In genomic region chr12:112479413-112479812, GRCh38 we compare ENCODE assay signal across 20 cellular contexts.
A peak's percentile ranks its signal among the peaks of the same experiment; 100 is the strongest.
DNase-seq lines count a peak whose midpoint lies in the region; ATAC-seq and TF ChIP-seq lines count a peak whose summit lies in the region.
"Had no signal": no experiment of that assay in that cellular context is flagged by ENCODE, and none has a peak within 500 bp of the region (broad histone marks: within the 10 kb centered on the region; RNA-seq: fewer than 3 reads in every experiment).

No MANE protein-coding gene starts in this region.

- no peak overlapping the region for H3K27ac ChIP-seq in HEK293 (ENCODE audit: extremely low read depth, low read depth, low read length)
- no peak overlapping the region for H3K27ac ChIP-seq in osteoblast (ENCODE audit: low read depth, low read length)
- H3K27ac ChIP-seq: 22Rv1; A549; BLaER1 treated with 17β-estradiol and CSF1 and Interleukin-3, amounts not matched to agents 10 nM and 100 nM; C4-2B had no signal

- H4K20me1 ChIP-seq in osteoblast (ENCODE audit: insufficient read depth, low read length) = no peaks in the 10 kb centered on the region

- no peaks in the 10 kb centered on the region for H3K9me3 Mint-ChIP-seq in activated CD4-positive, alpha-beta T cell treated with anti-CD3 and anti-CD28 coated beads, Interleukin-2, amount 10 ng/mL, durations not matched to agents 7 days and 5 days
- H3K9me3 Mint-ChIP-seq in activated T-helper 17 cell treated with anti-CD3 and anti-CD28 coated beads, Interleukin-2, amount 50 U/mL, for 72 hours = no peaks in the 10 kb centered on the region
- H3K9me3 Mint-ChIP-seq in T-helper 2 cell treated with Interferon-gamma antibody and Interleukin-4, amounts not matched to agents 5 μg/mL and 100 μg/mL, for 36 hours = peaks cover 3% of the 10 kb centered on the region
- H3K9me3 Mint-ChIP-seq: CD4-positive, alpha-beta T cell; CD8-positive, alpha-beta T cell had no signal

- H3K36me3 ChIP-seq in HEK293 (ENCODE audit: control insufficient read depth in 2 of 2, insufficient read depth in 1 of 2, low read length in 2 of 2) (peaks cover 48 to 99% of the 10 kb centered on the region in 2 experiments), osteoblast (ENCODE audit: insufficient read depth, low read length) (peaks cover 60% of the 10 kb centered on the region)

- TF ChIP-seq CTCF in HEK293 (tag by site-specific recombination; IDR thresholded peaks at IDR 0.05) = no peak
- no peak for TF ChIP-seq CTCF in osteoblast (IDR thresholded peaks at IDR 0.05; ENCODE audit: extremely low read depth, low read depth, low read length)

- H3K4me3 ChIP-seq in HEK293 (ENCODE audit: low read depth, low read length) (no peak overlapping the region), osteoblast (ENCODE audit: insufficient read depth, low read length) (no peak overlapping the region)
- H3K4me3 ChIP-seq: A549; BLaER1 treated with 17β-estradiol and CSF1 and Interleukin-3, amounts not matched to agents 10 nM and 100 nM had no signal

- no peak overlapping the region for H3K4me3 Mint-ChIP-seq in activated CD4-positive, alpha-beta T cell treated with anti-CD3 and anti-CD28 coated beads, Interleukin-2, amount 10 ng/mL, durations not matched to agents 7 days and 5 days
- no peak overlapping the region for H3K4me3 Mint-ChIP-seq in activated T-helper 17 cell treated with anti-CD3 and anti-CD28 coated beads, Interleukin-2, amount 50 U/mL, for 72 hours
- no peak overlapping the region for H3K4me3 Mint-ChIP-seq in T-helper 2 cell treated with Interferon-gamma antibody and Interleukin-4, amounts not matched to agents 5 μg/mL and 100 μg/mL, for 36 hours
- H3K4me3 Mint-ChIP-seq: B cell; CD4-positive, alpha-beta T cell; CD8-positive, alpha-beta T cell had no signal

- CTCF ChIA-PET in activated CD4-positive, alpha-beta T cell treated with anti-CD3 and anti-CD28 coated beads, Interleukin-2, amount 10 ng/mL, durations not matched to agents 7 days and 5 days (lab: Charles Lee) = no interaction called here
- CTCF ChIA-PET in HEK293 (lab: Yijun Ruan, JAX) = interaction anchor here (0.6 kb wide), 1 partner anchor 74 kb away, joined by 3 read pairs; no protein-coding TSS in a partner anchor

- peaks cover 8% of the 10 kb centered on the region for H3K79me2 ChIP-seq in osteoblast (ENCODE audit: insufficient read depth, low read length)

- H3K4me2 ChIP-seq in osteoblast (ENCODE audit: insufficient read depth, low read length) = no peak overlapping the region
- H3K4me2 ChIP-seq: A549; BLaER1 treated with 17β-estradiol and CSF1 and Interleukin-3, amounts not matched to agents 10 nM and 100 nM had no signal

- H2AFZ ChIP-seq in osteoblast (ENCODE audit: low read length) = no peak overlapping the region

- no peaks in the 10 kb centered on the region for H3K4me1 Mint-ChIP-seq in activated CD4-positive, alpha-beta T cell treated with anti-CD3 and anti-CD28 coated beads, Interleukin-2, amount 10 ng/mL, durations not matched to agents 7 days and 5 days
- peaks cover 4% of the 10 kb centered on the region for H3K4me1 Mint-ChIP-seq in activated T-helper 17 cell treated with anti-CD3 and anti-CD28 coated beads, Interleukin-2, amount 50 U/mL, for 72 hours
- no peaks in the 10 kb centered on the region for H3K4me1 Mint-ChIP-seq in T-helper 2 cell treated with Interferon-gamma antibody and Interleukin-4, amounts not matched to agents 5 μg/mL and 100 μg/mL, for 36 hours (ENCODE audit: low read depth)
- H3K4me1 Mint-ChIP-seq: B cell had no signal

- no peaks in the 10 kb centered on the region for H3K4me1 ChIP-seq in HEK293 (ENCODE audit: control insufficient read depth, insufficient read depth, low read length)
- H3K4me1 ChIP-seq in osteoblast (ENCODE audit: insufficient read depth, low read length) = no peaks in the 10 kb centered on the region
- H3K4me1 ChIP-seq: A549; BLaER1 treated with 17β-estradiol and CSF1 and Interleukin-3, amounts not matched to agents 10 nM and 100 nM; Caco-2 had no signal

- H3K27me3 Mint-ChIP-seq in activated CD4-positive, alpha-beta T cell treated with anti-CD3 and anti-CD28 coated beads, Interleukin-2, amount 10 ng/mL, durations not matched to agents 7 days and 5 days = no peaks in the 10 kb centered on the region
- no peaks in the 10 kb centered on the region for H3K27me3 Mint-ChIP-seq in activated T-helper 17 cell treated with anti-CD3 and anti-CD28 coated beads, Interleukin-2, amount 50 U/mL, for 72 hours
- no peaks in the 10 kb centered on the region for H3K27me3 Mint-ChIP-seq in T-helper 2 cell treated with Interferon-gamma antibody and Interleukin-4, amounts not matched to agents 5 μg/mL and 100 μg/mL, for 36 hours (ENCODE audit: low read depth)
- H3K27me3 Mint-ChIP-seq: B cell; CD4-positive, alpha-beta T cell had no signal

- ATAC-seq in activated T-helper 17 cell treated with anti-CD3 and anti-CD28 coated beads, Interleukin-2, amount 50 U/mL, for 72 hours (replicated peaks) = no peak
- ATAC-seq: A549; CD8-positive, alpha-beta T cell had no signal

- no peaks in the 10 kb centered on the region for H3K27me3 ChIP-seq in osteoblast (ENCODE audit: insufficient read depth, low read length)
- H3K27me3 ChIP-seq: BLaER1 treated with 17β-estradiol and CSF1 and Interleukin-3, amounts not matched to agents 10 nM and 100 nM had no signal

- peak overlapping the region; percentile 6 for H3K27ac Mint-ChIP-seq in activated CD4-positive, alpha-beta T cell treated with anti-CD3 and anti-CD28 coated beads, Interleukin-2, amount 10 ng/mL, durations not matched to agents 7 days and 5 days
- H3K27ac Mint-ChIP-seq in activated T-helper 17 cell treated with anti-CD3 and anti-CD28 coated beads, Interleukin-2, amount 50 U/mL, for 72 hours = peak overlapping the region; percentile 36
- no peak overlapping the region for H3K27ac Mint-ChIP-seq in T-helper 2 cell treated with Interferon-gamma antibody and Interleukin-4, amounts not matched to agents 5 μg/mL and 100 μg/mL, for 36 hours
- H3K27ac Mint-ChIP-seq: B cell; CD4-positive, alpha-beta T cell; CD8-positive, alpha-beta T cell had no signal

- H3K36me3 Mint-ChIP-seq in activated CD4-positive, alpha-beta T cell treated with anti-CD3 and anti-CD28 coated beads, Interleukin-2, amount 10 ng/mL, durations not matched to agents 7 days and 5 days (ENCODE audit: low read depth) = peaks cover 73% of the 10 kb centered on the region
- peaks cover 99% of the 10 kb centered on the region for H3K36me3 Mint-ChIP-seq in activated T-helper 17 cell treated with anti-CD3 and anti-CD28 coated beads, Interleukin-2, amount 50 U/mL, for 72 hours (ENCODE audit: low read depth)
- H3K36me3 Mint-ChIP-seq in T-helper 2 cell treated with Interferon-gamma antibody and Interleukin-4, amounts not matched to agents 5 μg/mL and 100 μg/mL, for 36 hours (ENCODE audit: low read depth) = peaks cover 74% of the 10 kb centered on the region

- POLR2A ChIA-PET in activated CD4-positive, alpha-beta T cell treated with anti-CD3 and anti-CD28 coated beads, Interleukin-2, amount 10 ng/mL, durations not matched to agents 7 days and 5 days (lab: Charles Lee) = no interaction called here
- POLR2A ChIA-PET in HEK293 (lab: Yijun Ruan, JAX) = interaction anchor here (0.8 kb wide), 1 partner anchor 18 kb away, joined by 3 read pairs; no protein-coding TSS in a partner anchor

- no peaks in the 10 kb centered on the region for H3K9me3 ChIP-seq in HEK293 (ENCODE audit: control insufficient read depth, insufficient read depth, low read depth, low read length)
- no peaks in the 10 kb centered on the region for H3K9me3 ChIP-seq in osteoblast (ENCODE audit: low read depth, low read length)
- H3K9me3 ChIP-seq: A549, Caco-2 had no signal

- DNase-seq in activated CD4-positive, alpha-beta T cell treated with anti-CD3 and anti-CD28 coated beads, Interleukin-2, amount 10 ng/mL, durations not matched to agents 7 days and 5 days = no peak
- no peak for DNase-seq in activated CD4-positive, alpha-beta T cell treated with anti-CD3 and anti-CD28 coated beads for 48 hours
- peak; percentile 4 for DNase-seq in osteoblast (ENCODE audit: insufficient read length, low spot score, missing footprints)
- DNase-seq in NCI-H2196 treated with DMSO at 0.1 percent for 48 hours (lab: John Stamatoyannopoulos, UW; ENCODE audit: unreplicated experiment) = no peak
- no peak for DNase-seq in iPS-NIHi7 (ENCODE audit: extremely low spot score)
- no peak for DNase-seq in T-helper 2 cell treated with Interferon-gamma antibody and Interleukin-4, amounts not matched to agents 5 μg/mL and 100 μg/mL, for 36 hours (ENCODE audit: low spot score)
- DNase-seq: AML-193; Caco-2; Calu3; CD4-positive, alpha-beta T cell; CD8-positive, alpha-beta T cell; DMS79 treated with DMSO at 0.1 percent for 48 hours; GF-D8 had no signal

TF ChIP-seq in HEK293, 187 proteins besides CTCF, POLR2A, EP300 and RAD21:
- TF ChIP-seq ZNF585B (tag by site-specific recombination; IDR thresholded peaks at IDR 0.05) (no peak), ZNF510 (tag by site-specific recombination; IDR thresholded peaks at IDR 0.05; ENCODE audit: insufficient replicate concordance) (peak; percentile 97)
